ENCODE assay signal across 1 cellular context in genomic region chr17:80219013-80219776, GRCh38.
A peak's percentile ranks its signal among the peaks of the same experiment; 100 is the strongest.
TF ChIP-seq lines count a peak whose summit lies in the region.

No MANE protein-coding gene starts in this region.

TF ChIP-seq in GM12878, 131 proteins besides CTCF, POLR2A, EP300 and RAD21 (continued from another document):
- TF ChIP-seq E4F1 (IDR thresholded peaks at IDR 0.05; ENCODE audit: borderline replicate concordance, partially characterized antibody): peak; percentile 3
- TF ChIP-seq NR2C2 (IDR thresholded peaks at IDR 0.05; ENCODE audit: borderline replicate concordance, control insufficient read depth, insufficient read length, low read depth): no peak
- TF ChIP-seq POLR2AphosphoS5 (IDR thresholded peaks at IDR 0.05; ENCODE audit: low read length): peak; percentile 55; the same call in 1 of the 2 replicates
- peak; percentile 73 for TF ChIP-seq ATF7 (IDR thresholded peaks at IDR 0.05; ENCODE audit: low read depth)
- no peak for TF ChIP-seq CHD4 (IDR thresholded peaks at IDR 0.05)
- no peak for TF ChIP-seq CREM (IDR thresholded peaks at IDR 0.05; ENCODE audit: low read depth)
- TF ChIP-seq ZNF217 (IDR thresholded peaks at IDR 0.05): no peak
- TF ChIP-seq ZNF207 (IDR thresholded peaks at IDR 0.05; ENCODE audit: borderline replicate concordance): no peak
- 0 out of 2 replicates have a peak, but pooled peaks have one; percentile 12 for TF ChIP-seq WRNIP1 (IDR thresholded peaks at IDR 0.05; ENCODE audit: borderline replicate concordance, low read depth, low read length)
- TF ChIP-seq, protein P1, sequence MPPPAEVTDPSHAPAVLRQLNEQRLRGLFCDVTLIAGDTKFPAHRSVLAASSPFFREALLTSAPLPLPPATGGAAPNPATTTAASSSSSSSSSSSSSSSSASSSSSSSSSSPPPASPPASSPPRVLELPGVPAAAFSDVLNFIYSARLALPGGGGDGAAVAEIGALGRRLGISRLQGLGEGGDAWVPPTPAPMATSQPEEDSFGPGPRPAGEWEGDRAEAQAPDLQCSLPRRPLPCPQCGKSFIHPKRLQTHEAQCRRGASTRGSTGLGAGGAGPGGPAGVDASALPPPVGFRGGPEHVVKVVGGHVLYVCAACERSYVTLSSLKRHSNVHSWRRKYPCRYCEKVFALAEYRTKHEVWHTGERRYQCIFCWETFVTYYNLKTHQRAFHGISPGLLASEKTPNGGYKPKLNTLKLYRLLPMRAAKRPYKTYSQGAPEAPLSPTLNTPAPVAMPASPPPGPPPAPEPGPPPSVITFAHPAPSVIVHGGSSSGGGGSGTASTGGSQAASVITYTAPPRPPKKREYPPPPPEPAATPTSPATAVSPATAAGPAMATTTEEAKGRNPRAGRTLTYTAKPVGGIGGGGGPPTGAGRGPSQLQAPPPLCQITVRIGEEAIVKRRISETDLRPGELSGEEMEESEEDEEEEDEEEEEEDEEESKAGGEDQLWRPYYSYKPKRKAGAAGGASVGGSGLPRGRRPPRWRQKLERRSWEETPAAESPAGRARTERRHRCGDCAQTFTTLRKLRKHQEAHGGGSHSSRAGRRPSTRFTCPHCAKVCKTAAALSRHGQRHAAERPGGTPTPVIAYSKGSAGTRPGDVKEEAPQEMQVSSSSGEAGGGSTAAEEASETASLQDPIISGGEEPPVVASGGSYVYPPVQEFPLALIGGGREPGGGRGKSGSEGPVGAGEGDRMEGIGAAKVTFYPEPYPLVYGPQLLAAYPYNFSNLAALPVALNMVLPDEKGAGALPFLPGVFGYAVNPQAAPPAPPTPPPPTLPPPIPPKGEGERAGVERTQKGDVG (CRISPR knock-in tag; IDR thresholded peaks at IDR 0.05): no peak
- no peak for TF ChIP-seq CBX5 (IDR thresholded peaks at IDR 0.05; ENCODE audit: low read depth)
- peak; percentile 54; the same call in 1 of the 2 replicates for TF ChIP-seq ELK1 (IDR thresholded peaks at IDR 0.05; ENCODE audit: low read depth, low read length)
- peak; percentile 75; the same call in 1 of the 2 replicates for TF ChIP-seq MXI1 (IDR thresholded peaks at IDR 0.05; ENCODE audit: low read depth, low read length)
- peak; percentile 38; the same call in 1 of the 2 replicates for TF ChIP-seq TAF1 (IDR thresholded peaks at IDR 0.05; ENCODE audit: borderline replicate concordance, low read depth, low read length)
- TF ChIP-seq SREBF2 (IDR thresholded peaks at IDR 0.05; ENCODE audit: low read length): no peak
- TF ChIP-seq MYC (IDR thresholded peaks at IDR 0.05; ENCODE audit: insufficient read depth, insufficient read length, insufficient replicate concordance, low read length, severe bottlenecking): no peak
- no peak for TF ChIP-seq YBX1 (IDR thresholded peaks at IDR 0.05)
- TF ChIP-seq SRF (IDR thresholded peaks at IDR 0.05; ENCODE audit: low read depth in 2 of 2, low read length in 2 of 2): 0 out of 4 replicates have a peak, but pooled peaks of 1 of the 2 experiments have one; percentile 18
- TF ChIP-seq, protein P2, sequence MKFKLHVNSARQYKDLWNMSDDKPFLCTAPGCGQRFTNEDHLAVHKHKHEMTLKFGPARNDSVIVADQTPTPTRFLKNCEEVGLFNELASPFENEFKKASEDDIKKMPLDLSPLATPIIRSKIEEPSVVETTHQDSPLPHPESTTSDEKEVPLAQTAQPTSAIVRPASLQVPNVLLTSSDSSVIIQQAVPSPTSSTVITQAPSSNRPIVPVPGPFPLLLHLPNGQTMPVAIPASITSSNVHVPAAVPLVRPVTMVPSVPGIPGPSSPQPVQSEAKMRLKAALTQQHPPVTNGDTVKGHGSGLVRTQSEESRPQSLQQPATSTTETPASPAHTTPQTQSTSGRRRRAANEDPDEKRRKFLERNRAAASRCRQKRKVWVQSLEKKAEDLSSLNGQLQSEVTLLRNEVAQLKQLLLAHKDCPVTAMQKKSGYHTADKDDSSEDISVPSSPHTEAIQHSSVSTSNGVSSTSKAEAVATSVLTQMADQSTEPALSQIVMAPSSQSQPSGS (IDR thresholded peaks at IDR 0.05; ENCODE audit: low read length): no peak
- no peak for TF ChIP-seq NFYA (IDR thresholded peaks at IDR 0.05; ENCODE audit: borderline replicate concordance, low read depth, low read length)
- TF ChIP-seq E2F4 (IDR thresholded peaks at IDR 0.05; ENCODE audit: low read depth, low read length): no peak
- TF ChIP-seq, protein P3, sequence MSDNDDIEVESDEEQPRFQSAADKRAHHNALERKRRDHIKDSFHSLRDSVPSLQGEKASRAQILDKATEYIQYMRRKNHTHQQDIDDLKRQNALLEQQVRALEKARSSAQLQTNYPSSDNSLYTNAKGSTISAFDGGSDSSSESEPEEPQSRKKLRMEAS (IDR thresholded peaks at IDR 0.05; ENCODE audit: low read depth, low read length): 0 out of 2 replicates have a peak, but pooled peaks have one; percentile 48
- TF ChIP-seq GABPA (IDR thresholded peaks at IDR 0.05; ENCODE audit: low read depth): 0 out of 2 replicates have a peak, but pooled peaks have one; percentile 49
- TF ChIP-seq BCL11A (IDR thresholded peaks at IDR 0.05; ENCODE audit: low read depth, low read length): 0 out of 2 replicates have a peak, but pooled peaks have one; percentile 35
- no peak for TF ChIP-seq NRF1 (conservative IDR thresholded peaks at IDR 0.05; ENCODE audit: low read depth, low read length)
- no peak for TF ChIP-seq TCF7 (IDR thresholded peaks at IDR 0.05; ENCODE audit: borderline replicate concordance)
- no peak; the same call in 1 of the 2 replicates for TF ChIP-seq IKZF1 (conservative IDR thresholded peaks at IDR 0.05)
- no peak for TF ChIP-seq STAT1 (conservative IDR thresholded peaks at IDR 0.05)
- no peak for TF ChIP-seq MYB (IDR thresholded peaks at IDR 0.05; ENCODE audit: borderline replicate concordance, low read depth, low read length)
- no peak for TF ChIP-seq SMARCA5 (IDR thresholded peaks at IDR 0.05)
- TF ChIP-seq STAT3 (IDR thresholded peaks at IDR 0.05; ENCODE audit: low read depth, low read length): no peak
- TF ChIP-seq HDAC2 (IDR thresholded peaks at IDR 0.05): no peak
- TF ChIP-seq RAD51 (IDR thresholded peaks at IDR 0.05): peak; percentile 10; the same call in 1 of the 2 replicates
- TF ChIP-seq POU2F2 (IDR thresholded peaks at IDR 0.05; ENCODE audit: borderline replicate concordance, low read depth, low read length): no peak
- TF ChIP-seq NFXL1 (IDR thresholded peaks at IDR 0.05; ENCODE audit: borderline replicate concordance): no peak
- TF ChIP-seq MTA2 (IDR thresholded peaks at IDR 0.05; ENCODE audit: low read depth): peak; percentile 53; the same call in 1 of the 2 replicates
- peak; percentile 91 for TF ChIP-seq SKIL (IDR thresholded peaks at IDR 0.05; ENCODE audit: low read depth, poor library complexity, severe bottlenecking)
- peak; percentile 99 for TF ChIP-seq SMAD1 (IDR thresholded peaks at IDR 0.05; ENCODE audit: low read depth, partially characterized antibody)
- TF ChIP-seq EGR1 (IDR thresholded peaks at IDR 0.05; ENCODE audit: borderline replicate concordance in 1 of 2, low read depth in 2 of 2, low read length in 2 of 2): 0 out of 3 replicates have a peak, but pooled peaks of 1 of the 2 experiments have one; percentile 21
- TF ChIP-seq CBFB (IDR thresholded peaks at IDR 0.05; ENCODE audit: low read depth): peak; percentile 87
- TF ChIP-seq, protein P4, sequence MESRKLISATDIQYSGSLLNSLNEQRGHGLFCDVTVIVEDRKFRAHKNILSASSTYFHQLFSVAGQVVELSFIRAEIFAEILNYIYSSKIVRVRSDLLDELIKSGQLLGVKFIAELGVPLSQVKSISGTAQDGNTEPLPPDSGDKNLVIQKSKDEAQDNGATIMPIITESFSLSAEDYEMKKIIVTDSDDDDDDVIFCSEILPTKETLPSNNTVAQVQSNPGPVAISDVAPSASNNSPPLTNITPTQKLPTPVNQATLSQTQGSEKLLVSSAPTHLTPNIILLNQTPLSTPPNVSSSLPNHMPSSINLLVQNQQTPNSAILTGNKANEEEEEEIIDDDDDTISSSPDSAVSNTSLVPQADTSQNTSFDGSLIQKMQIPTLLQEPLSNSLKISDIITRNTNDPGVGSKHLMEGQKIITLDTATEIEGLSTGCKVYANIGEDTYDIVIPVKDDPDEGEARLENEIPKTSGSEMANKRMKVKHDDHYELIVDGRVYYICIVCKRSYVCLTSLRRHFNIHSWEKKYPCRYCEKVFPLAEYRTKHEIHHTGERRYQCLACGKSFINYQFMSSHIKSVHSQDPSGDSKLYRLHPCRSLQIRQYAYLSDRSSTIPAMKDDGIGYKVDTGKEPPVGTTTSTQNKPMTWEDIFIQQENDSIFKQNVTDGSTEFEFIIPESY (IDR thresholded peaks at IDR 0.05): no peak
- TF ChIP-seq CHD2 (IDR thresholded peaks at IDR 0.05; ENCODE audit: borderline replicate concordance, low read depth, low read length): 0 out of 2 replicates have a peak, but pooled peaks have one; percentile 18
TF ChIP-seq in GM12878: peak in this region for 31.
